Comparison of ENCODE assay signal across 1 cellular context in genomic region chr22:39251762-39252460, GRCh38.
A peak's percentile ranks its signal among the peaks of the same experiment; 100 is the strongest.
TF ChIP-seq lines count a peak whose summit lies in the region.

No MANE protein-coding gene starts in this region.

TF ChIP-seq in H1, 55 proteins besides CTCF, POLR2A, EP300 and RAD21:
- TF ChIP-seq ATF2 (IDR thresholded peaks at IDR 0.05; ENCODE audit: low read length) (no peak), TBP (IDR thresholded peaks at IDR 0.05; ENCODE audit: low read depth, low read length) (no peak), KDM1A (IDR thresholded peaks at IDR 0.05; ENCODE audit: borderline replicate concordance, low read length) (peak; percentile 68; the same call in 1 of the 2 replicates)
